ENCODE assay signal across 13 cellular contexts in genomic region chr10:123926401-123927264, GRCh38. TPM values are rescaled to one million over a fixed set of nuclear protein-coding genes. Genes with fewer than 3 reads are reported as not detected.
DNase-seq lines count a peak whose midpoint lies in the region; ATAC-seq, FAIRE-seq and TF ChIP-seq lines count a peak whose summit lies in the region.
"Had no signal": no experiment of that assay in that cellular context is flagged by ENCODE, and none has a peak within 500 bp of the region (broad histone marks: within the 10 kb centered on the region; RNA-seq: fewer than 3 reads in every experiment).

No MANE protein-coding gene starts in this region.

- intact Hi-C loops in activated CD4-positive, alpha-beta T cell treated with anti-CD3 and anti-CD28 coated beads for 36 hours (cut with DNase I, micrococcal nuclease): no loop called here
- intact Hi-C loops in pancreas (cut with DNase I): no loop called here

- POLR2A ChIA-PET in activated CD4-positive, alpha-beta T cell treated with anti-CD3 and anti-CD28 coated beads for 36 hours (lab: Charles Lee): no interaction called here

- H3K36me3 ChIP-seq in pancreas: no peaks in the 10 kb centered on the region
- H3K36me3 ChIP-seq: left lung, prostate gland had no signal

- no peaks in the 10 kb centered on the region for H3K4me1 ChIP-seq in pancreas
- H3K4me1 ChIP-seq: left lung, prostate gland had no signal

- no peaks in the 10 kb centered on the region for H3K36me3 Mint-ChIP-seq in activated CD4-positive, alpha-beta T cell treated with anti-CD3 and anti-CD28 coated beads for 36 hours (ENCODE audit: low read depth)
- H3K36me3 Mint-ChIP-seq: activated naive CD4-positive, alpha-beta T cell treated with anti-CD3 and anti-CD28 coated beads, Interleukin-2, amount 50 U/mL, for 24 hours had no signal

- no peak overlapping the region for H3K27ac Mint-ChIP-seq in activated CD4-positive, alpha-beta T cell treated with anti-CD3 and anti-CD28 coated beads for 36 hours
- H3K27ac Mint-ChIP-seq: activated naive CD4-positive, alpha-beta T cell treated with anti-CD3 and anti-CD28 coated beads, Interleukin-2, amount 50 U/mL, for 24 hours; T-helper 2 cell treated with Interferon-gamma antibody and Interleukin-4, amounts not matched to agents 5 μg/mL and 100 μg/mL, for 36 hours had no signal

- no peaks in the 10 kb centered on the region for H3K9me3 ChIP-seq in pancreas
- H3K9me3 ChIP-seq: prostate gland had no signal

- peaks cover 0 to 3% (median 0%) of the 10 kb centered on the region in 4 donors for H3K27me3 ChIP-seq in pancreas
- H3K27me3 ChIP-seq: left lung had no signal

- CTCF ChIA-PET in activated CD4-positive, alpha-beta T cell treated with anti-CD3 and anti-CD28 coated beads for 36 hours (lab: Charles Lee): no interaction called here

- H3K4me3 Mint-ChIP-seq in activated CD4-positive, alpha-beta T cell treated with anti-CD3 and anti-CD28 coated beads for 36 hours: no peak overlapping the region
- H3K4me3 Mint-ChIP-seq: activated naive CD4-positive, alpha-beta T cell treated with anti-CD3 and anti-CD28 coated beads, Interleukin-2, amount 50 U/mL, for 24 hours; T-helper 2 cell treated with Interferon-gamma antibody and Interleukin-4, amounts not matched to agents 5 μg/mL and 100 μg/mL, for 36 hours had no signal

- H3K27me3 Mint-ChIP-seq in activated CD4-positive, alpha-beta T cell treated with anti-CD3 and anti-CD28 coated beads for 36 hours: peaks cover 22% of the 10 kb centered on the region

- FAIRE-seq in RCC 7860 (lab: Jason Lieb, UNC): no peak
- FAIRE-seq in pancreas (lab: Jason Lieb, UNC): no peak

- no peak overlapping the region for H3K27ac ChIP-seq in pancreas
- H3K27ac ChIP-seq: left lung, prostate gland had no signal

- TF ChIP-seq CTCF in pancreas (IDR thresholded peaks at IDR 0.05): no peak

- peak; percentile 90 for ATAC-seq in activated CD4-positive, alpha-beta T cell treated with anti-CD3 and anti-CD28 coated beads for 36 hours
- peak; percentile 56 for ATAC-seq in GM19467 (IDR thresholded peaks at IDR 0.05; ENCODE audit: unreplicated experiment)
- ATAC-seq in pancreas: no peak
- ATAC-seq: left lung had no signal

- H3K4me3 ChIP-seq in pancreas: no peak overlapping the region
- H3K4me3 ChIP-seq: left lung, prostate gland had no signal

- H3K9me3 Mint-ChIP-seq in activated CD4-positive, alpha-beta T cell treated with anti-CD3 and anti-CD28 coated beads for 36 hours (ENCODE audit: low read depth): peaks cover 14% of the 10 kb centered on the region

- peak; percentile 30 for DNase-seq in activated CD4-positive, alpha-beta T cell treated with anti-CD3 and anti-CD28 coated beads for 36 hours
- DNase-seq in activated CD4-positive, alpha-beta T cell treated with anti-CD3 and anti-CD28 coated beads, Interleukin-2, amount 50 U/mL, for 48 hours: no peak
- peak; percentile 61 for DNase-seq in RCC 7860 (ENCODE audit: low spot score)
- DNase-seq in kidney tubule cell (ENCODE audit: low spot score): peak; percentile 66
- DNase-seq in NCI-H774 (lab: John Stamatoyannopoulos, UW): no peak
- no peak for DNase-seq in pancreas
- DNase-seq in NCI-H446 treated with DMSO at 0.1 percent for 48 hours (lab: John Stamatoyannopoulos, UW): no peak
- DNase-seq: left lung, NCI-H526 had no signal

- WGBS in pancreas, 2 donors: 37 to 50% methylated on average over 7 of the region's 7 CpGs

- H3K4me1 Mint-ChIP-seq in activated CD4-positive, alpha-beta T cell treated with anti-CD3 and anti-CD28 coated beads for 36 hours: peaks cover 9% of the 10 kb centered on the region
- H3K4me1 Mint-ChIP-seq: activated naive CD4-positive, alpha-beta T cell treated with anti-CD3 and anti-CD28 coated beads, Interleukin-2, amount 50 U/mL, for 24 hours had no signal

RNA-seq across cellular contexts. Expression of gene CPXM2, which starts 35.0 kb away (rescaled TPM):
- not detected for total RNA-seq in activated CD4-positive, alpha-beta T cell treated with anti-CD3 and anti-CD28 coated beads for 36 hours
- 1 to 10 TPM in 3 of 6 donors, under 1 TPM in 3; 0.46 to 3.9 (median 1.5) TPM for total RNA-seq in pancreas
- polyA plus RNA-seq in pancreas: 1 to 10 TPM; 1.1 to 1.2 TPM

Comparison
In these comparisons a context has a peak if more than half of its experiments do, and no peak if none do; other contexts are left out.
1. DNase-seq: peak in activated CD4-positive, alpha-beta T cell treated with anti-CD3 and anti-CD28 coated beads for 36 hours (single experiment), RCC 7860 (single experiment) and kidney tubule cell (single experiment); none in activated CD4-positive, alpha-beta T cell treated with anti-CD3 and anti-CD28 coated beads, Interleukin-2, amount 50 U/mL, for 48 hours (0 of 2), NCI-H774 (single experiment), pancreas (0 of 6) and NCI-H446 treated with DMSO at 0.1 percent for 48 hours (single experiment).
2. ATAC-seq: peak in activated CD4-positive, alpha-beta T cell treated with anti-CD3 and anti-CD28 coated beads for 36 hours (single experiment) and GM19467 (single experiment); none in pancreas (0 of 4).